Comparison of ENCODE assay signal across 8 cellular contexts in the genomic region with DNA sequence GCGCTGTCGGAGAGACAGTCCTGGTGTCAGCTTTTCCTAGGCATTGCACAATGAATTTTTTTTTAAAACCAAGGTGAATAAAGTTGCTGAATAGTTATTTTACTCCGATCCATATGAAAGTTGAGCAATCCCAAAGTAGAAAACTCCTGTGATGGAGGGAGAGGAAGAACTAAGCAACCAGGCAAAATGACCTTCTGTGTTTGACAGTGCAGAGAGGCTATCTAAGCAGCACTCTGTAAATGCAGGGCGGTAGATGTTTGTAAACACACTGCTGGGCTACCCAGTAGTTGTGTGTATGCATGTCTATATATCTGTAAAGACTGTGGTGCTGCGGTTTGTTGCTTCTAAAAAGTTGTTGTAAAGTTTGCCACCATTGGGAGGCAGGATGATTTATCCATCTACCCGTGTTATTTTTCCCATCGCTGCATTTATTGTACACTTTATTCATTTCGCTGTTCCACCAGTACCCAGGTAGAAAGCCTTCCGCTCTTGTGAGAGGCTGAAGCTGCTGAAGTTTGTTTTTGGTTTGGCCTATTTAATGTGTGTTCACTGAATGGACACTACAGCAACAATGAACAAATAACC. TPM values are rescaled to one million over a fixed set of nuclear protein-coding genes. Genes with fewer than 3 reads are reported as not detected.
A peak's percentile ranks its signal among the peaks of the same experiment; 100 is the strongest.
DNase-seq lines count a peak whose midpoint lies in the region; ATAC-seq, FAIRE-seq and TF ChIP-seq lines count a peak whose summit lies in the region.

No MANE protein-coding gene starts in this region.

- no peak for FAIRE-seq in HepG2 (lab: Jason Lieb, UNC)

- H3K4me3 ChIP-seq in GM23248 (peak overlapping the region; percentile 100), PC-9 (peak overlapping the region; percentile 85), HepG2 (replicated peaks in 1 of 3; ENCODE audit: insufficient read depth in 1 of 3, low read depth in 2 of 3, low read length in 3 of 3) (peak overlapping the region; percentile 80 to 95 (median 92); a peak in 5 of 6 replicates), suprapubic skin (peak overlapping the region; percentile 88)

- H3K36me3 ChIP-seq in GM23248 (ENCODE audit: low read depth): no peaks in the 10 kb centered on the region
- 0 out of 2 replicates have a peak, but pooled peaks cover 5% of the 10 kb centered on the region for H3K36me3 ChIP-seq in PC-9 (ENCODE audit: low read depth)
- H3K36me3 ChIP-seq in HepG2 (replicated peaks in 1 of 2; ENCODE audit: control insufficient read depth in 1 of 2, insufficient read depth in 2 of 2, low read length in 2 of 2): no peaks in the 10 kb centered on the region
- no peaks in the 10 kb centered on the region for H3K36me3 ChIP-seq in suprapubic skin

- peak overlapping the region; percentile 91 for H3K27ac Mint-ChIP-seq in central memory CD8-positive, alpha-beta T cell (ENCODE audit: low read depth)

- no peak for TF ChIP-seq CTCF in PC-9 (conservative IDR thresholded peaks at IDR 0.05)
- TF ChIP-seq CTCF in HepG2 (CRISPR knock-in tag; IDR thresholded peaks at IDR 0.05): no peak
- TF ChIP-seq CTCF in suprapubic skin (IDR thresholded peaks at IDR 0.05): no peak

- CTCF ChIA-PET in PC-9 (lab: Charles Lee): no interaction called here
- CTCF ChIA-PET in HepG2 (lab: Yijun Ruan, JAX; ENCODE audit: low intra/inter-chr PET ratio, low total read pairs): no interaction called here

- H2AFZ ChIP-seq in GM23248 (peak overlapping the region; percentile 88), PC-9 (no peak overlapping the region; the same call in 1 of the 2 replicates), HepG2 (ENCODE audit: low read length) (no peak overlapping the region)

- no peaks in the 10 kb centered on the region for H3K27me3 Mint-ChIP-seq in central memory CD8-positive, alpha-beta T cell

- no peak for TF ChIP-seq RAD21 in HepG2 (CRISPR knock-in tag; IDR thresholded peaks at IDR 0.05)

- H3K79me2 ChIP-seq in GM23248 (ENCODE audit: insufficient read depth): peaks cover 55% of the 10 kb centered on the region
- H3K79me2 ChIP-seq in PC-9 (ENCODE audit: low read depth): peaks cover 60% of the 10 kb centered on the region
- peaks cover 15% of the 10 kb centered on the region for H3K79me2 ChIP-seq in HepG2 (ENCODE audit: insufficient read depth, low read length)

- in situ Hi-C loops in GM23248 (cut with MboI): no loop called here
- in situ Hi-C loops in HepG2 (cut with HindIII; ENCODE audit: extremely low pct_ligation_motif_present, low pct_unique_long_range_greater_than_20kb): no loop called here

- peak overlapping the region; percentile 93 for H3K4me3 Mint-ChIP-seq in central memory CD8-positive, alpha-beta T cell

- H3K4me1 ChIP-seq in GM23248 (ENCODE audit: insufficient read depth): peaks cover 22% of the 10 kb centered on the region
- H3K4me1 ChIP-seq in PC-9 (replicated peaks; ENCODE audit: insufficient read depth): peaks cover 32% of the 10 kb centered on the region
- H3K4me1 ChIP-seq in HepG2 (ENCODE audit: insufficient read depth, low read length): peaks cover 31% of the 10 kb centered on the region
- H3K4me1 ChIP-seq in suprapubic skin: peaks cover 39% of the 10 kb centered on the region

- peak overlapping the region; percentile 85 for H3K4me2 ChIP-seq in GM23248 (ENCODE audit: unreplicated experiment)
- peak overlapping the region; percentile 94 for H3K4me2 ChIP-seq in PC-9
- H3K4me2 ChIP-seq in HepG2 (ENCODE audit: low read depth, low read length): peak overlapping the region; percentile 80

- whole genome bisulfite sequencing in GM23248 (ENCODE audit: low coverage in 1 of 2, low lambda C conversion rate in 2 of 2, missing lambda C conversion rate in 2 of 2), 2 experiments: 12 to 14% methylated on average over 9 of the region's 9 CpGs
- WGBS in HepG2 (ENCODE audit: low lambda C conversion rate): 24% methylated on average over 9 of the region's 9 CpGs
- whole genome bisulfite sequencing in suprapubic skin: 2% methylated on average over 9 of the region's 9 CpGs

- TSS peak; percentile 41 for BruUV-seq in PC-9 (replicated peaks; lab: Mats Ljungman, UMichigan)
- TSS peak; percentile 52 for BruUV-seq in HepG2 (replicated peaks; lab: Mats Ljungman, UMichigan)

- H3K9ac ChIP-seq in GM23248 (peak overlapping the region; percentile 97), HepG2 (ENCODE audit: insufficient read depth, low read depth, low read length) (peak overlapping the region; percentile 75)

- POLR2A ChIA-PET in PC-9 (lab: Charles Lee; ENCODE audit: unreplicated experiment): no interaction called here
- POLR2A ChIA-PET in HepG2 (lab: Yijun Ruan, JAX): no interaction called here

- H3K9me2 ChIP-seq in GM23248 (ENCODE audit: insufficient read depth) (no peaks in the 10 kb centered on the region), PC-9 (ENCODE audit: insufficient read depth) (no peaks in the 10 kb centered on the region)

- H3F3A ChIP-seq in GM23248 (ENCODE audit: insufficient read depth): peaks cover 8% of the 10 kb centered on the region
- peaks cover 18% of the 10 kb centered on the region; the same call in 1 of the 2 replicates for H3F3A ChIP-seq in PC-9 (ENCODE audit: insufficient read depth, low read depth)

- TF ChIP-seq POLR2A in HepG2 (IDR thresholded peaks at IDR 0.05; ENCODE audit: insufficient read depth in 1 of 2, low read depth in 2 of 2, low read length in 2 of 2) (no peak), suprapubic skin (IDR thresholded peaks at IDR 0.05) (no peak)

- intact Hi-C loops in PC-9 (cut with micrococcal nuclease; ENCODE audit: unreplicated experiment): loop anchor here (2.0 to 10.0 kb wide), 3 partner anchors 234 to 684 kb away; no protein-coding TSS in a partner anchor
- intact Hi-C loops in HepG2 (cut with micrococcal nuclease; ENCODE audit: unreplicated experiment): loop anchor here (2.0 to 10.0 kb wide), 3 partner anchors 54 to 237 kb away; no protein-coding TSS in a partner anchor

- no peaks in the 10 kb centered on the region for H3K27me3 ChIP-seq in GM23248 (replicated peaks; ENCODE audit: insufficient read depth)
- no peaks in the 10 kb centered on the region for H3K27me3 ChIP-seq in PC-9 (ENCODE audit: insufficient read depth, low read depth)
- H3K27me3 ChIP-seq in HepG2 (ENCODE audit: control insufficient read depth in 1 of 2, insufficient read depth in 2 of 2, low read length in 2 of 2): no peaks in the 10 kb centered on the region
- no peaks in the 10 kb centered on the region for H3K27me3 ChIP-seq in suprapubic skin

- peaks cover 51% of the 10 kb centered on the region for H3K4me1 Mint-ChIP-seq in central memory CD8-positive, alpha-beta T cell

- peak; percentile 24 for ATAC-seq in central memory CD8-positive, alpha-beta T cell (replicated peaks; ENCODE audit: extremely low read depth, poor library complexity, severe bottlenecking)
- ATAC-seq in HepG2 (peak; percentile 67), GM19351 (IDR thresholded peaks at IDR 0.05; ENCODE audit: unreplicated experiment) (no peak), HG03159 (IDR thresholded peaks at IDR 0.05; ENCODE audit: unreplicated experiment) (no peak)

- TF ChIP-seq EP300 in HepG2 (IDR thresholded peaks at IDR 0.05; ENCODE audit: low read depth in 2 of 2, low read length in 2 of 2): no peak
- no peak for TF ChIP-seq EP300 in HepG2 (CRISPR knock-in tag; IDR thresholded peaks at IDR 0.05; ENCODE audit: borderline replicate concordance)
- no peak for TF ChIP-seq EP300 in suprapubic skin (IDR thresholded peaks at IDR 0.05)

- H3K9me3 Mint-ChIP-seq in central memory CD8-positive, alpha-beta T cell: no peaks in the 10 kb centered on the region

- peaks cover 25% of the 10 kb centered on the region for H3K36me3 Mint-ChIP-seq in central memory CD8-positive, alpha-beta T cell (ENCODE audit: insufficient read depth)

- peak; percentile 8 for DNase-seq in AG08395 (ENCODE audit: low spot score)
- DNase-seq in GM23248: peak; percentile 53
- no peak for DNase-seq in PC-9
- no peak for DNase-seq in central memory CD8-positive, alpha-beta T cell (ENCODE audit: low spot score in 2 of 2)
- peak; percentile 31 for DNase-seq in HepG2 (ENCODE audit: low spot score)
- DNase-seq in suprapubic skin (ENCODE audit: low spot score in 2 of 2): no peak

- H3K9me3 ChIP-seq in GM23248 (ENCODE audit: low read depth) (no peaks in the 10 kb centered on the region), PC-9 (ENCODE audit: insufficient read depth, low read depth) (0 out of 2 replicates have a peak, but pooled peaks cover under 1% of the 10 kb centered on the region), HepG2 (ENCODE audit: low read length) (no peaks in the 10 kb centered on the region), suprapubic skin (no peaks in the 10 kb centered on the region)

- H4K20me1 ChIP-seq in GM23248 (ENCODE audit: insufficient read depth) (no peaks in the 10 kb centered on the region), PC-9 (ENCODE audit: insufficient read depth) (peaks cover 4% of the 10 kb centered on the region; the same call in 1 of the 2 replicates), HepG2 (ENCODE audit: insufficient read depth, low read length) (no peaks in the 10 kb centered on the region)

- H3K27ac ChIP-seq in GM23248: peak overlapping the region; percentile 96
- H3K27ac ChIP-seq in PC-9: peak overlapping the region; percentile 99
- H3K27ac ChIP-seq in HepG2 (ENCODE audit: extremely low read length, insufficient read depth, low read length): no peak overlapping the region
- peak overlapping the region; percentile 99 for H3K27ac ChIP-seq in suprapubic skin

RNA-seq across cellular contexts. Expression of a gene that starts 1.3 kb away (rescaled TPM):
- total RNA-seq in GM23248 (2014; rRNA removed; shearing (Covaris generic)): 5.3 and 10.4 TPM in 2 replicates
- polyA plus RNA-seq in GM23248 (2016; fragmentation: Nextera tagmentation; extraction: Ambion mirVana): 2.5 and 2.9 TPM in 2 replicates
- 52.1 and 62.8 TPM in 2 replicates for total RNA-seq in PC-9 (2021)
- 2.2 and 2.8 TPM in 2 replicates for total RNA-seq in HepG2 (2016; rRNA removed; fragmentation: Illumina TruSeq; extraction: Trizol)
- 1.0 and 1.2 TPM in 2 replicates for total RNA-seq in HepG2 (2016; cell fraction: cytosol; rRNA removed; fragmentation: Illumina TruSeq; extraction: Trizol; ENCODE audit: low read depth)
- total RNA-seq in HepG2 (2016; cell fraction: insoluble cytoplasmic fraction; rRNA removed; fragmentation: Illumina TruSeq; extraction: Trizol): 1.8 and 2.5 TPM in 2 replicates
- total RNA-seq in HepG2 (2016; cell fraction: membrane; rRNA removed; fragmentation: Illumina TruSeq; extraction: Trizol): 2.9 and 3.4 TPM in 2 replicates
- total RNA-seq in HepG2 (2016; cell fraction: nucleus; rRNA removed; fragmentation: Illumina TruSeq; extraction: Trizol): 3.9 and 4.2 TPM in 2 replicates
- 3.0 and 3.3 TPM in 2 replicates for polyA plus RNA-seq in HepG2 (2011; rRNA removed)
- polyA plus RNA-seq in HepG2 (2011; cell fraction: cytosol; rRNA removed): 1.9 and 2.1 TPM in 2 replicates
- polyA plus RNA-seq in HepG2 (2011; cell fraction: nucleus; rRNA removed): 3.5 and 4.3 TPM in 2 replicates
- 1.8 and 2.6 TPM in 2 replicates for polyA plus RNA-seq in HepG2 (2012)
- 1.1 and 1.2 TPM in 2 replicates for polyA plus RNA-seq in HepG2 (2016; cell fraction: cytosol; fragmentation: Illumina TruSeq; extraction: Trizol; ENCODE audit: low read depth)
- polyA plus RNA-seq in HepG2 (2016; cell fraction: insoluble cytoplasmic fraction; fragmentation: Illumina TruSeq; extraction: Trizol; ENCODE audit: low read depth): 2.7 and 3.6 TPM in 2 replicates
- polyA plus RNA-seq in HepG2 (2016; cell fraction: membrane; fragmentation: Illumina TruSeq; extraction: Trizol; ENCODE audit: low read depth): 2.5 and 3.2 TPM in 2 replicates
- polyA plus RNA-seq in HepG2 (2016; cell fraction: nucleus; fragmentation: Illumina TruSeq; extraction: Trizol; ENCODE audit: insufficient read depth, low read depth): 4.6 and 5.1 TPM in 2 replicates
- polyA minus RNA-seq in HepG2 (2011; rRNA and poly(A)+ RNA removed; ENCODE audit: low replicate concordance): 7.0 and 9.1 TPM in 2 replicates
- 3.4 and 4.0 TPM in 2 replicates for polyA minus RNA-seq in HepG2 (2011; cell fraction: cytosol; rRNA and poly(A)+ RNA removed)
- 8.1 and 12.8 TPM in 2 replicates for polyA minus RNA-seq in HepG2 (2011; cell fraction: nucleus; rRNA and poly(A)+ RNA removed)
- 10 to 100 TPM; 16.9 to 41.4 (median 25.1) TPM for total RNA-seq in suprapubic skin

Comparison
In these comparisons a context has a peak if more than half of its experiments do, and no peak if none do; other contexts are left out.
1. DNase-seq: peak in AG08395 (single experiment), GM23248 (single experiment) and HepG2 (single experiment); none in PC-9 (0 of 2), central memory CD8-positive, alpha-beta T cell (0 of 2) and suprapubic skin (0 of 2).
2. ATAC-seq: peak in central memory CD8-positive, alpha-beta T cell (single experiment) and HepG2 (single experiment); none in GM19351 (single experiment) and HG03159 (single experiment).
3. Peak in every context shown above with its lines, with median percentiles within 50 percentile points of each other: H3K4me2 ChIP-seq and H3K4me3 ChIP-seq.